Comparison of ENCODE assay signal across 1 cellular context in genomic region chr15:65304393-65305143, GRCh38.
A peak's percentile ranks its signal among the peaks of the same experiment; 100 is the strongest.
TF ChIP-seq lines count a peak whose summit lies in the region.

TSS of gene RNU5B-1 (plus strand) at chr15:65304677.

TF ChIP-seq in HepG2, 621 proteins besides CTCF, POLR2A, EP300 and RAD21 (continued from another document and continues in another):
- TF ChIP-seq ZNF780A (CRISPR knock-in tag; IDR thresholded peaks at IDR 0.05) (peak; percentile 75; the same call in 1 of the 2 replicates), ZNF33A (CRISPR knock-in tag; IDR thresholded peaks at IDR 0.05; ENCODE audit: borderline replicate concordance) (0 out of 2 replicates have a peak, but pooled peaks have one; percentile 44), PRMT3 (CRISPR knock-in tag; IDR thresholded peaks at IDR 0.05; ENCODE audit: borderline replicate concordance, low read depth) (peak; percentile 84; the same call in 1 of the 2 replicates), ZBTB25 (CRISPR knock-in tag; IDR thresholded peaks at IDR 0.05) (peak; percentile 63), ZNF766 (CRISPR knock-in tag; IDR thresholded peaks at IDR 0.05; ENCODE audit: borderline replicate concordance) (peak; percentile 73), HNF4G (IDR thresholded peaks at IDR 0.05; ENCODE audit: borderline replicate concordance, low read depth, low read length) (peak; percentile 23; the same call in 1 of the 2 replicates), HNF4G (CRISPR knock-in tag; IDR thresholded peaks at IDR 0.05; ENCODE audit: borderline replicate concordance, low read depth) (no peak), FOXA1 (IDR thresholded peaks at IDR 0.05) (no peak), FOXA1 (CRISPR knock-in tag; IDR thresholded peaks at IDR 0.05) (peak; percentile 27), PCBP1 (IDR thresholded peaks at IDR 0.05; ENCODE audit: borderline replicate concordance, low read depth, low read length) (no peak), SIN3A (IDR thresholded peaks at IDR 0.05; ENCODE audit: borderline replicate concordance, low read depth, low read length) (peak; percentile 92), ZFP90 (CRISPR knock-in tag; IDR thresholded peaks at IDR 0.05; ENCODE audit: borderline replicate concordance) (peak; percentile 19; the same call in 1 of the 2 replicates), SP2 (CRISPR knock-in tag; IDR thresholded peaks at IDR 0.05) (no peak), THAP11 (CRISPR knock-in tag; IDR thresholded peaks at IDR 0.05) (peak; percentile 84), CBX2 (IDR thresholded peaks at IDR 0.05; ENCODE audit: low read depth, low read length) (no peak), CBX2 (CRISPR knock-in tag; IDR thresholded peaks at IDR 0.05; ENCODE audit: low read depth) (no peak), ZNF337 (CRISPR knock-in tag; IDR thresholded peaks at IDR 0.05; ENCODE audit: borderline replicate concordance, low read depth) (0 out of 2 replicates have a peak, but pooled peaks have one; percentile 50), RARG (CRISPR knock-in tag; IDR thresholded peaks at IDR 0.05; ENCODE audit: low read depth) (0 out of 2 replicates have a peak, but pooled peaks have one; percentile 86), KDM3A (CRISPR knock-in tag; IDR thresholded peaks at IDR 0.05; ENCODE audit: low read depth) (peak; percentile 93), KAT7 (CRISPR knock-in tag; IDR thresholded peaks at IDR 0.05; ENCODE audit: borderline replicate concordance) (no peak), ZNF792 (CRISPR knock-in tag; IDR thresholded peaks at IDR 0.05) (peak; percentile 80; the same call in 1 of the 2 replicates), GMEB2 (CRISPR knock-in tag; IDR thresholded peaks at IDR 0.05; ENCODE audit: low read depth) (peak; percentile 60), ZSCAN12 (CRISPR knock-in tag; IDR thresholded peaks at IDR 0.05) (no peak), ONECUT2 (CRISPR knock-in tag; IDR thresholded peaks at IDR 0.05) (peak; percentile 68), HOXD1 (CRISPR knock-in tag; IDR thresholded peaks at IDR 0.05) (0 out of 2 replicates have a peak, but pooled peaks have one; percentile 21), ZFP37 (CRISPR knock-in tag; IDR thresholded peaks at IDR 0.05; ENCODE audit: borderline replicate concordance) (0 out of 2 replicates have a peak, but pooled peaks have one; percentile 21), ZC3H13 (CRISPR knock-in tag; IDR thresholded peaks at IDR 0.05) (peak; percentile 36; the same call in 1 of the 2 replicates), ZNF710 (CRISPR knock-in tag; IDR thresholded peaks at IDR 0.05; ENCODE audit: borderline replicate concordance) (no peak), KMT2B (CRISPR knock-in tag; IDR thresholded peaks at IDR 0.05) (peak; percentile 75), ZMYM3 (CRISPR knock-in tag; IDR thresholded peaks at IDR 0.05) (peak; percentile 64; the same call in 1 of the 2 replicates), CREB1 (IDR thresholded peaks at IDR 0.05) (no peak), CREB1 (CRISPR knock-in tag; IDR thresholded peaks at IDR 0.05) (peak; percentile 77), ZNF749 (CRISPR knock-in tag; IDR thresholded peaks at IDR 0.05; ENCODE audit: borderline replicate concordance) (peak; percentile 78; the same call in 1 of the 2 replicates), ZBTB8A (CRISPR knock-in tag; IDR thresholded peaks at IDR 0.05; ENCODE audit: borderline replicate concordance, low read depth) (peak; percentile 94), ZNF205 (CRISPR knock-in tag; IDR thresholded peaks at IDR 0.05) (peak; percentile 87), MBNL3 (CRISPR knock-in tag; conservative IDR thresholded peaks at IDR 0.05) (peak; percentile 95; the same call in 1 of the 2 replicates), FOXM1 (CRISPR knock-in tag; IDR thresholded peaks at IDR 0.05) (no peak), MED1 (CRISPR knock-in tag; IDR thresholded peaks at IDR 0.05) (peak; percentile 99)
- TF ChIP-seq, protein P1, sequence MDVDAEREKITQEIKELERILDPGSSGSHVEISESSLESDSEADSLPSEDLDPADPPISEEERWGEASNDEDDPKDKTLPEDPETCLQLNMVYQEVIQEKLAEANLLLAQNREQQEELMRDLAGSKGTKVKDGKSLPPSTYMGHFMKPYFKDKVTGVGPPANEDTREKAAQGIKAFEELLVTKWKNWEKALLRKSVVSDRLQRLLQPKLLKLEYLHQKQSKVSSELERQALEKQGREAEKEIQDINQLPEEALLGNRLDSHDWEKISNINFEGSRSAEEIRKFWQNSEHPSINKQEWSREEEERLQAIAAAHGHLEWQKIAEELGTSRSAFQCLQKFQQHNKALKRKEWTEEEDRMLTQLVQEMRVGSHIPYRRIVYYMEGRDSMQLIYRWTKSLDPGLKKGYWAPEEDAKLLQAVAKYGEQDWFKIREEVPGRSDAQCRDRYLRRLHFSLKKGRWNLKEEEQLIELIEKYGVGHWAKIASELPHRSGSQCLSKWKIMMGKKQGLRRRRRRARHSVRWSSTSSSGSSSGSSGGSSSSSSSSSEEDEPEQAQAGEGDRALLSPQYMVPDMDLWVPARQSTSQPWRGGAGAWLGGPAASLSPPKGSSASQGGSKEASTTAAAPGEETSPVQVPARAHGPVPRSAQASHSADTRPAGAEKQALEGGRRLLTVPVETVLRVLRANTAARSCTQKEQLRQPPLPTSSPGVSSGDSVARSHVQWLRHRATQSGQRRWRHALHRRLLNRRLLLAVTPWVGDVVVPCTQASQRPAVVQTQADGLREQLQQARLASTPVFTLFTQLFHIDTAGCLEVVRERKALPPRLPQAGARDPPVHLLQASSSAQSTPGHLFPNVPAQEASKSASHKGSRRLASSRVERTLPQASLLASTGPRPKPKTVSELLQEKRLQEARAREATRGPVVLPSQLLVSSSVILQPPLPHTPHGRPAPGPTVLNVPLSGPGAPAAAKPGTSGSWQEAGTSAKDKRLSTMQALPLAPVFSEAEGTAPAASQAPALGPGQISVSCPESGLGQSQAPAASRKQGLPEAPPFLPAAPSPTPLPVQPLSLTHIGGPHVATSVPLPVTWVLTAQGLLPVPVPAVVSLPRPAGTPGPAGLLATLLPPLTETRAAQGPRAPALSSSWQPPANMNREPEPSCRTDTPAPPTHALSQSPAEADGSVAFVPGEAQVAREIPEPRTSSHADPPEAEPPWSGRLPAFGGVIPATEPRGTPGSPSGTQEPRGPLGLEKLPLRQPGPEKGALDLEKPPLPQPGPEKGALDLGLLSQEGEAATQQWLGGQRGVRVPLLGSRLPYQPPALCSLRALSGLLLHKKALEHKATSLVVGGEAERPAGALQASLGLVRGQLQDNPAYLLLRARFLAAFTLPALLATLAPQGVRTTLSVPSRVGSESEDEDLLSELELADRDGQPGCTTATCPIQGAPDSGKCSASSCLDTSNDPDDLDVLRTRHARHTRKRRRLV (CRISPR knock-in tag; IDR thresholded peaks at IDR 0.05), result peak; percentile 100
- TF ChIP-seq, protein P2, sequence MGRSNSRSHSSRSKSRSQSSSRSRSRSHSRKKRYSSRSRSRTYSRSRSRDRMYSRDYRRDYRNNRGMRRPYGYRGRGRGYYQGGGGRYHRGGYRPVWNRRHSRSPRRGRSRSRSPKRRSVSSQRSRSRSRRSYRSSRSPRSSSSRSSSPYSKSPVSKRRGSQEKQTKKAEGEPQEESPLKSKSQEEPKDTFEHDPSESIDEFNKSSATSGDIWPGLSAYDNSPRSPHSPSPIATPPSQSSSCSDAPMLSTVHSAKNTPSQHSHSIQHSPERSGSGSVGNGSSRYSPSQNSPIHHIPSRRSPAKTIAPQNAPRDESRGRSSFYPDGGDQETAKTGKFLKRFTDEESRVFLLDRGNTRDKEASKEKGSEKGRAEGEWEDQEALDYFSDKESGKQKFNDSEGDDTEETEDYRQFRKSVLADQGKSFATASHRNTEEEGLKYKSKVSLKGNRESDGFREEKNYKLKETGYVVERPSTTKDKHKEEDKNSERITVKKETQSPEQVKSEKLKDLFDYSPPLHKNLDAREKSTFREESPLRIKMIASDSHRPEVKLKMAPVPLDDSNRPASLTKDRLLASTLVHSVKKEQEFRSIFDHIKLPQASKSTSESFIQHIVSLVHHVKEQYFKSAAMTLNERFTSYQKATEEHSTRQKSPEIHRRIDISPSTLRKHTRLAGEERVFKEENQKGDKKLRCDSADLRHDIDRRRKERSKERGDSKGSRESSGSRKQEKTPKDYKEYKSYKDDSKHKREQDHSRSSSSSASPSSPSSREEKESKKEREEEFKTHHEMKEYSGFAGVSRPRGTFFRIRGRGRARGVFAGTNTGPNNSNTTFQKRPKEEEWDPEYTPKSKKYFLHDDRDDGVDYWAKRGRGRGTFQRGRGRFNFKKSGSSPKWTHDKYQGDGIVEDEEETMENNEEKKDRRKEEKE (IDR thresholded peaks at IDR 0.05), result no peak
- TF ChIP-seq, protein P3, sequence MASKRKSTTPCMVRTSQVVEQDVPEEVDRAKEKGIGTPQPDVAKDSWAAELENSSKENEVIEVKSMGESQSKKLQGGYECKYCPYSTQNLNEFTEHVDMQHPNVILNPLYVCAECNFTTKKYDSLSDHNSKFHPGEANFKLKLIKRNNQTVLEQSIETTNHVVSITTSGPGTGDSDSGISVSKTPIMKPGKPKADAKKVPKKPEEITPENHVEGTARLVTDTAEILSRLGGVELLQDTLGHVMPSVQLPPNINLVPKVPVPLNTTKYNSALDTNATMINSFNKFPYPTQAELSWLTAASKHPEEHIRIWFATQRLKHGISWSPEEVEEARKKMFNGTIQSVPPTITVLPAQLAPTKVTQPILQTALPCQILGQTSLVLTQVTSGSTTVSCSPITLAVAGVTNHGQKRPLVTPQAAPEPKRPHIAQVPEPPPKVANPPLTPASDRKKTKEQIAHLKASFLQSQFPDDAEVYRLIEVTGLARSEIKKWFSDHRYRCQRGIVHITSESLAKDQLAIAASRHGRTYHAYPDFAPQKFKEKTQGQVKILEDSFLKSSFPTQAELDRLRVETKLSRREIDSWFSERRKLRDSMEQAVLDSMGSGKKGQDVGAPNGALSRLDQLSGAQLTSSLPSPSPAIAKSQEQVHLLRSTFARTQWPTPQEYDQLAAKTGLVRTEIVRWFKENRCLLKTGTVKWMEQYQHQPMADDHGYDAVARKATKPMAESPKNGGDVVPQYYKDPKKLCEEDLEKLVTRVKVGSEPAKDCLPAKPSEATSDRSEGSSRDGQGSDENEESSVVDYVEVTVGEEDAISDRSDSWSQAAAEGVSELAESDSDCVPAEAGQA (IDR thresholded peaks at IDR 0.05; ENCODE audit: low read depth), result no peak
- TF ChIP-seq, protein P3 (CRISPR knock-in tag; IDR thresholded peaks at IDR 0.05; ENCODE audit: borderline replicate concordance), result no peak; the same call in 1 of the 2 replicates
- TF ChIP-seq, protein P4, sequence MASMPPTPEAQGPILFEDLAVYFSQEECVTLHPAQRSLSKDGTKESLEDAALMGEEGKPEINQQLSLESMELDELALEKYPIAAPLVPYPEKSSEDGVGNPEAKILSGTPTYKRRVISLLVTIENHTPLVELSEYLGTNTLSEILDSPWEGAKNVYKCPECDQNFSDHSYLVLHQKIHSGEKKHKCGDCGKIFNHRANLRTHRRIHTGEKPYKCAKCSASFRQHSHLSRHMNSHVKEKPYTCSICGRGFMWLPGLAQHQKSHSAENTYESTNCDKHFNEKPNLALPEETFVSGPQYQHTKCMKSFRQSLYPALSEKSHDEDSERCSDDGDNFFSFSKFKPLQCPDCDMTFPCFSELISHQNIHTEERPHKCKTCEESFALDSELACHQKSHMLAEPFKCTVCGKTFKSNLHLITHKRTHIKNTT (CRISPR knock-in tag; IDR thresholded peaks at IDR 0.05), result no peak
- TF ChIP-seq, protein P5, sequence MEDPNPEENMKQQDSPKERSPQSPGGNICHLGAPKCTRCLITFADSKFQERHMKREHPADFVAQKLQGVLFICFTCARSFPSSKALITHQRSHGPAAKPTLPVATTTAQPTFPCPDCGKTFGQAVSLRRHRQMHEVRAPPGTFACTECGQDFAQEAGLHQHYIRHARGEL (CRISPR knock-in tag; IDR thresholded peaks at IDR 0.05), result no peak
